In the genomic region with DNA sequence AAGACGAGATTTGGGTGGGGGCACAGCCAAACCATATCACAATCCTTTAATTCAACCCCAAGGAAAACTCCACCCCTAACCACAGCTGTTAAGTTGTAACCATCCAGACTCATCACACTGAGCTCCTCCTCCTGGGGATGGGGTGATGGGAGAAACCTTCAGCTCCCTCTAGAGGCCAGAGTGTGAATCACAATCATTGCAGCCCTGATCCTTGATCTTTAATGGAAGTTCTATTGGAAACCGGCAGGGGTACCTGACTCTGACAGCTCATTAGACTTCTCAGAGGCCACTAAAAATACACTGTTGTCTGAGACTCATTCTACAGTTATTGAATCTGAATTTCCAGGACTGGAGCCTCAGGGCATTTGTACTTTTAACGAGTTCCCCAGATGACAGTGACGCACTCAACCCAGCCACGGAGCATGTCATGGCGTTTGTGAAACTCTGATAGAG, we compare ENCODE assay signal across 9 cellular contexts.
A peak's percentile ranks its signal among the peaks of the same experiment; 100 is the strongest.
DNase-seq lines count a peak whose midpoint lies in the region; ATAC-seq and TF ChIP-seq lines count a peak whose summit lies in the region.
"Had no signal": no experiment of that assay in that cellular context is flagged by ENCODE, and none has a peak within 500 bp of the region (broad histone marks: within the 10 kb centered on the region; RNA-seq: fewer than 3 reads in every experiment).

No MANE protein-coding gene starts in this region.

- no peak overlapping the region for H2AFZ ChIP-seq in OCI-LY3 (ENCODE audit: low read depth, low read length)
- H2AFZ ChIP-seq in neural cell (ENCODE audit: low read depth, low read length) = no peak overlapping the region

- H3K27me3 ChIP-seq in OCI-LY3 (ENCODE audit: low read depth, low read length) (no peaks in the 10 kb centered on the region), endodermal cell (ENCODE audit: control insufficient read depth, insufficient read depth, low read length, poor library complexity, severe bottlenecking) (no peaks in the 10 kb centered on the region), neural cell (ENCODE audit: insufficient read depth, low read depth, low read length) (no peaks in the 10 kb centered on the region)
- H3K27me3 ChIP-seq: BLaER1 had no signal

- no peaks in the 10 kb centered on the region for H4K20me1 ChIP-seq in OCI-LY3 (ENCODE audit: insufficient read depth, low read length)
- no peaks in the 10 kb centered on the region for H4K20me1 ChIP-seq in neural cell (ENCODE audit: insufficient read depth)
- H4K20me1 ChIP-seq: BLaER1 had no signal

- H3K36me3 Mint-ChIP-seq in endodermal cell (ENCODE audit: low read depth) = no peaks in the 10 kb centered on the region

- TF ChIP-seq CTCF in OCI-LY3 (IDR thresholded peaks at IDR 0.05; ENCODE audit: low read depth, low read length) = peak; percentile 48
- peak; percentile 94 for TF ChIP-seq CTCF in endodermal cell (conservative IDR thresholded peaks at IDR 0.05)
- peak; percentile 48 for TF ChIP-seq CTCF in neural cell (IDR thresholded peaks at IDR 0.05; ENCODE audit: poor library complexity, severe bottlenecking)

- no peaks in the 10 kb centered on the region for H3F3A ChIP-seq in neural cell (ENCODE audit: insufficient read depth, low read length, poor library complexity, severe bottlenecking)

- no peak overlapping the region for H3K27ac Mint-ChIP-seq in endodermal cell

- H3K4me3 ChIP-seq in OCI-LY3 (ENCODE audit: low read length) (no peak overlapping the region), endodermal cell (ENCODE audit: low read length) (no peak overlapping the region), neural cell (ENCODE audit: low read length) (no peak overlapping the region)
- H3K4me3 ChIP-seq: BLaER1 had no signal

- no peak for TF ChIP-seq EP300 in neural cell (conservative IDR thresholded peaks at IDR 0.05; ENCODE audit: poor library complexity, severe bottlenecking)

- H3K4me2 ChIP-seq in OCI-LY3 (ENCODE audit: low read length) (no peak overlapping the region), neural cell (ENCODE audit: low read length) (no peak overlapping the region)
- H3K4me2 ChIP-seq: BLaER1 had no signal

- 76 to 82% methylated on average over 3 to 6 of the region's 6 CpGs for WGBS in endodermal cell (ENCODE audit: insufficient coverage in 1 of 2, insufficient read length in 1 of 2), 2 experiments

- H3K4me3 Mint-ChIP-seq in endodermal cell = no peak overlapping the region

- H3K9me3 ChIP-seq in OCI-LY3 (ENCODE audit: insufficient read depth, low read length) = no peaks in the 10 kb centered on the region
- peaks cover 10% of the 10 kb centered on the region for H3K9me3 ChIP-seq in endodermal cell (ENCODE audit: control insufficient read depth, low read length)
- no peaks in the 10 kb centered on the region for H3K9me3 ChIP-seq in neural cell (ENCODE audit: low read length)

- H3K27ac ChIP-seq in OCI-LY3 (ENCODE audit: low read length) (no peak overlapping the region), endodermal cell (ENCODE audit: low read depth, low read length) (no peak overlapping the region), neural cell (ENCODE audit: low read length) (no peak overlapping the region)
- H3K27ac ChIP-seq: BLaER1 had no signal

- peaks cover 42% of the 10 kb centered on the region for H3K4me1 Mint-ChIP-seq in endodermal cell

- H3K9me2 ChIP-seq in neural cell (ENCODE audit: insufficient read depth, low read length) = no peaks in the 10 kb centered on the region

- TF ChIP-seq RAD21 in neural cell (conservative IDR thresholded peaks at IDR 0.05) = no peak

- ATAC-seq in GM21515 (IDR thresholded peaks at IDR 0.05; ENCODE audit: unreplicated experiment) (no peak), GM18511 (IDR thresholded peaks at IDR 0.05; ENCODE audit: unreplicated experiment) (no peak)

- H3K9ac ChIP-seq in OCI-LY3 (ENCODE audit: low read length) (no peak overlapping the region), endodermal cell (ENCODE audit: extremely low read depth, low read length, poor library complexity, severe bottlenecking) (no peak overlapping the region), neural cell (ENCODE audit: low read length) (no peak overlapping the region)
- H3K9ac ChIP-seq: BLaER1 had no signal

- peaks cover 6% of the 10 kb centered on the region for H3K27me3 Mint-ChIP-seq in endodermal cell (ENCODE audit: insufficient read depth)

- peaks cover 12% of the 10 kb centered on the region for H3K9me3 Mint-ChIP-seq in endodermal cell

- no peaks in the 10 kb centered on the region for H3K4me1 ChIP-seq in OCI-LY3 (ENCODE audit: low read length)
- H3K4me1 ChIP-seq in endodermal cell (ENCODE audit: control insufficient read depth, insufficient read depth, low read length) = peaks cover 20% of the 10 kb centered on the region
- H3K4me1 ChIP-seq: BLaER1 had no signal

- peak; percentile 26 for DNase-seq in NCI-H1436 (lab: John Stamatoyannopoulos, UW)
- DNase-seq in NCI-H1436 treated with DMSO at 0.1 percent for 48 hours (lab: John Stamatoyannopoulos, UW) = no peak
- peak; percentile 15 for DNase-seq in HS-5 (ENCODE audit: low read depth)
- DNase-seq in endodermal cell = peak; percentile 90

- no peaks in the 10 kb centered on the region for H3K79me2 ChIP-seq in OCI-LY3 (ENCODE audit: low read length)
- H3K79me2 ChIP-seq in neural cell (replicated peaks; ENCODE audit: insufficient read depth, low read length) = no peaks in the 10 kb centered on the region

- no peaks in the 10 kb centered on the region for H3K36me3 ChIP-seq in OCI-LY3 (replicated peaks; ENCODE audit: low read depth, low read length)
- no peaks in the 10 kb centered on the region for H3K36me3 ChIP-seq in endodermal cell (ENCODE audit: control insufficient read depth, insufficient read depth, low read length)
- no peaks in the 10 kb centered on the region for H3K36me3 ChIP-seq in neural cell (ENCODE audit: insufficient read depth, low read length)
- H3K36me3 ChIP-seq: BLaER1 had no signal

TF ChIP-seq in neural cell, 6 proteins besides CTCF, POLR2A, EP300 and RAD21:
- TF ChIP-seq EZH2 (IDR thresholded peaks at IDR 0.05; ENCODE audit: borderline replicate concordance, insufficient read depth, low read length, poor library complexity, severe bottlenecking) (no peak), POLR2AphosphoS5 (IDR thresholded peaks at IDR 0.05) (no peak), MXI1 (conservative IDR thresholded peaks at IDR 0.05; ENCODE audit: poor library complexity, severe bottlenecking) (no peak), SMC3 (conservative IDR thresholded peaks at IDR 0.05; ENCODE audit: poor library complexity) (no peak), TAF1 (IDR thresholded peaks at IDR 0.05; ENCODE audit: low read depth) (no peak)
- TF ChIP-seq, protein P1, sequence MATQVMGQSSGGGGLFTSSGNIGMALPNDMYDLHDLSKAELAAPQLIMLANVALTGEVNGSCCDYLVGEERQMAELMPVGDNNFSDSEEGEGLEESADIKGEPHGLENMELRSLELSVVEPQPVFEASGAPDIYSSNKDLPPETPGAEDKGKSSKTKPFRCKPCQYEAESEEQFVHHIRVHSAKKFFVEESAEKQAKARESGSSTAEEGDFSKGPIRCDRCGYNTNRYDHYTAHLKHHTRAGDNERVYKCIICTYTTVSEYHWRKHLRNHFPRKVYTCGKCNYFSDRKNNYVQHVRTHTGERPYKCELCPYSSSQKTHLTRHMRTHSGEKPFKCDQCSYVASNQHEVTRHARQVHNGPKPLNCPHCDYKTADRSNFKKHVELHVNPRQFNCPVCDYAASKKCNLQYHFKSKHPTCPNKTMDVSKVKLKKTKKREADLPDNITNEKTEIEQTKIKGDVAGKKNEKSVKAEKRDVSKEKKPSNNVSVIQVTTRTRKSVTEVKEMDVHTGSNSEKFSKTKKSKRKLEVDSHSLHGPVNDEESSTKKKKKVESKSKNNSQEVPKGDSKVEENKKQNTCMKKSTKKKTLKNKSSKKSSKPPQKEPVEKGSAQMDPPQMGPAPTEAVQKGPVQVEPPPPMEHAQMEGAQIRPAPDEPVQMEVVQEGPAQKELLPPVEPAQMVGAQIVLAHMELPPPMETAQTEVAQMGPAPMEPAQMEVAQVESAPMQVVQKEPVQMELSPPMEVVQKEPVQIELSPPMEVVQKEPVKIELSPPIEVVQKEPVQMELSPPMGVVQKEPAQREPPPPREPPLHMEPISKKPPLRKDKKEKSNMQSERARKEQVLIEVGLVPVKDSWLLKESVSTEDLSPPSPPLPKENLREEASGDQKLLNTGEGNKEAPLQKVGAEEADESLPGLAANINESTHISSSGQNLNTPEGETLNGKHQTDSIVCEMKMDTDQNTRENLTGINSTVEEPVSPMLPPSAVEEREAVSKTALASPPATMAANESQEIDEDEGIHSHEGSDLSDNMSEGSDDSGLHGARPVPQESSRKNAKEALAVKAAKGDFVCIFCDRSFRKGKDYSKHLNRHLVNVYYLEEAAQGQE (IDR thresholded peaks at IDR 0.05; ENCODE audit: borderline replicate concordance) = no peak
